1 cellular context compared by ENCODE assay signal in the genomic region with DNA sequence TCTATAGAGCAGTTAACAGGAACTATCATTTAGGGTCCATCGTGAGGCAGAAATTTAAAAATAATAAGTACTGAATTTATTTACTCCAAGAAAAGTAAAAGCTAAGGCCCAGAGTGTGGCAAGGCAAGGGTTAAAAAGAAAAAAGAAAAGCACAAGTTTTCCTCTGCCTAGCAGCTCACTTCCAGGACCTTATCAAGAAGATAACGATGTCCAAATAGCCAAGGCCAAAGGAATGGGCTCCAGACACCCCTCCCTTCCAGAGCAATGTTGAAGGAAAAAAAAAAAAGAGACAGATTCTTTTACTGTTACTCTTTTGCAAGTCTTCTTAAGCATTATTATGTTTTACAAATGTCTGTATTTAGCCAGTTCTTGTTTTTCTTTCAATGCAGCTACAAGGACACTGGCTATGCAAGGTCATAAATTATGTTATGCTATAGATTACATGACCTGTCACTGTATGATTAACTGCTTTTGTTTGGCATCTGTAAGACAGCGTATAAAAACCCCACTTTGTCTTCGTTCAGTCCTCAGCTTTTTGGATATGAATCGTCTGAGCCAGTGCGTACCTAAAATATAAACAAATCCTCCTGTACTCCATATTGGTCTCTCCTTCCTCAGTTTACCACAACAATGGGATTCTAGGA.
TF ChIP-seq lines count a peak whose summit lies in the region.

No MANE protein-coding gene starts in this region.

TF ChIP-seq in K562, 482 proteins besides CTCF, POLR2A, EP300 and RAD21 (continued from another document):
- TF ChIP-seq, protein P1, sequence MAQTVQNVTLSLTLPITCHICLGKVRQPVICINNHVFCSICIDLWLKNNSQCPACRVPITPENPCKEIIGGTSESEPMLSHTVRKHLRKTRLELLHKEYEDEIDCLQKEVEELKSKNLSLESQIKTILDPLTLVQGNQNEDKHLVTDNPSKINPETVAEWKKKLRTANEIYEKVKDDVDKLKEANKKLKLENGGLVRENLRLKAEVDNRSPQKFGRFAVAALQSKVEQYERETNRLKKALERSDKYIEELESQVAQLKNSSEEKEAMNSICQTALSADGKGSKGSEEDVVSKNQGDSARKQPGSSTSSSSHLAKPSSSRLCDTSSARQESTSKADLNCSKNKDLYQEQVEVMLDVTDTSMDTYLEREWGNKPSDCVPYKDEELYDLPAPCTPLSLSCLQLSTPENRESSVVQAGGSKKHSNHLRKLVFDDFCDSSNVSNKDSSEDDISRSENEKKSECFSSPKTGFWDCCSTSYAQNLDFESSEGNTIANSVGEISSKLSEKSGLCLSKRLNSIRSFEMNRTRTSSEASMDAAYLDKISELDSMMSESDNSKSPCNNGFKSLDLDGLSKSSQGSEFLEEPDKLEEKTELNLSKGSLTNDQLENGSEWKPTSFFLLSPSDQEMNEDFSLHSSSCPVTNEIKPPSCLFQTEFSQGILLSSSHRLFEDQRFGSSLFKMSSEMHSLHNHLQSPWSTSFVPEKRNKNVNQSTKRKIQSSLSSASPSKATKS (CRISPR knock-in tag; IDR thresholded peaks at IDR 0.05) = no peak
TF ChIP-seq in K562: peak in this region for 28.
